1 cellular context compared by ENCODE assay signal in genomic region chr3:33717866-33718594, GRCh38.
TF ChIP-seq lines count a peak whose summit lies in the region.

Gene CLASP2, minus strand, starts transcription at chr3:33718254. Its CDS starts 252 bp downstream, at chr3:33718002.

TF ChIP-seq in K562, 482 proteins besides CTCF, POLR2A, EP300 and RAD21 (continued from another document and continues in another):
- no peak for TF ChIP-seq GTF3C2 (IDR thresholded peaks at IDR 0.05; ENCODE audit: borderline replicate concordance, extremely low read depth, insufficient read length)
- TF ChIP-seq ZBTB11 (CRISPR knock-in tag; IDR thresholded peaks at IDR 0.05) = peak in 1 of 3 experiments; percentile 49; a peak in 1 of 6 replicates
- no peak for TF ChIP-seq TRIM28 (IDR thresholded peaks at IDR 0.05)
- TF ChIP-seq HDGF (IDR thresholded peaks at IDR 0.05) = no peak
- TF ChIP-seq GATAD2B (IDR thresholded peaks at IDR 0.05; ENCODE audit: borderline replicate concordance) = peak; percentile 85
- TF ChIP-seq SMAD3 (CRISPR knock-in tag; conservative IDR thresholded peaks at IDR 0.05) = peak; percentile 66; the same call in 1 of the 2 replicates
- no peak for TF ChIP-seq ESRRB (CRISPR knock-in tag; IDR thresholded peaks at IDR 0.05; ENCODE audit: borderline replicate concordance)
- 0 out of 2 replicates have a peak, but pooled peaks have one; percentile 31 for TF ChIP-seq ZNF79 (CRISPR knock-in tag; IDR thresholded peaks at IDR 0.05; ENCODE audit: low read depth)
- TF ChIP-seq PRPF4 (IDR thresholded peaks at IDR 0.05; ENCODE audit: insufficient read depth, low read depth, low read length, poor library complexity, severe bottlenecking) = no peak
- TF ChIP-seq SPI1 (IDR thresholded peaks at IDR 0.05; ENCODE audit: borderline replicate concordance, low read depth, low read length) = no peak
- no peak for TF ChIP-seq CBX5 (IDR thresholded peaks at IDR 0.05; ENCODE audit: borderline replicate concordance, low read depth)
- TF ChIP-seq MXD1 (CRISPR knock-in tag; IDR thresholded peaks at IDR 0.05; ENCODE audit: borderline replicate concordance, poor library complexity, severe bottlenecking) = no peak
- TF ChIP-seq KAT7 (CRISPR knock-in tag; IDR thresholded peaks at IDR 0.05; ENCODE audit: borderline replicate concordance) = peak; percentile 23
- TF ChIP-seq PYGO2 (tag; IDR thresholded peaks at IDR 0.05) = no peak
- TF ChIP-seq RBM34 (IDR thresholded peaks at IDR 0.05; ENCODE audit: borderline replicate concordance, insufficient read depth, low read length) = 0 out of 2 replicates have a peak, but pooled peaks have one; percentile 26
- no peak for TF ChIP-seq KLF16 (IDR thresholded peaks at IDR 0.05)
- no peak for TF ChIP-seq SNAPC5 (CRISPR knock-in tag; IDR thresholded peaks at IDR 0.05)
- peak; percentile 71; the same call in 1 of the 2 replicates for TF ChIP-seq ZNF212 (CRISPR knock-in tag; IDR thresholded peaks at IDR 0.05)
- peak; percentile 44; the same call in 1 of the 2 replicates for TF ChIP-seq SOX6 (IDR thresholded peaks at IDR 0.05)
- peak; percentile 94 for TF ChIP-seq CXXC5 (CRISPR knock-in tag; IDR thresholded peaks at IDR 0.05)
- peak; percentile 32; the same call in 1 of the 2 replicates for TF ChIP-seq NR4A1 (CRISPR knock-in tag; IDR thresholded peaks at IDR 0.05)
- TF ChIP-seq NR4A1 (tag; IDR thresholded peaks at IDR 0.05) = peak; percentile 89; the same call in 1 of the 2 replicates
- no peak for TF ChIP-seq BMI1 (IDR thresholded peaks at IDR 0.05; ENCODE audit: low read length)
- no peak for TF ChIP-seq SMARCA5 (IDR thresholded peaks at IDR 0.05)
- TF ChIP-seq NFIC (IDR thresholded peaks at IDR 0.05) = peak; percentile 72
- no peak for TF ChIP-seq CBFB (CRISPR knock-in tag; IDR thresholded peaks at IDR 0.05)
- peak; percentile 70; the same call in 1 of the 2 replicates for TF ChIP-seq REST (CRISPR knock-in tag; IDR thresholded peaks at IDR 0.05; ENCODE audit: low read depth)
- no peak for TF ChIP-seq ZNF583 (CRISPR knock-in tag; IDR thresholded peaks at IDR 0.05)
- TF ChIP-seq ZKSCAN1 (IDR thresholded peaks at IDR 0.05; ENCODE audit: low read depth, low read length) = no peak; the same call in 1 of the 2 replicates
- peak; percentile 18; the same call in 1 of the 2 replicates for TF ChIP-seq FOSL1 (tag; conservative IDR thresholded peaks at IDR 0.05)
- no peak for TF ChIP-seq ZMIZ1 (IDR thresholded peaks at IDR 0.05; ENCODE audit: low read depth in 2 of 2, low read length in 2 of 2)
- no peak for TF ChIP-seq ZNF253 (CRISPR knock-in tag; conservative IDR thresholded peaks at IDR 0.05)
- TF ChIP-seq SMARCA4 (IDR thresholded peaks at IDR 0.05) = no peak
- TF ChIP-seq ZNF311 (CRISPR knock-in tag; IDR thresholded peaks at IDR 0.05) = peak; percentile 56; the same call in 1 of the 2 replicates
- peak; percentile 68; the same call in 1 of the 2 replicates for TF ChIP-seq CREB3L1 (IDR thresholded peaks at IDR 0.05; ENCODE audit: borderline replicate concordance, low read depth)
- peak; percentile 95 for TF ChIP-seq ZNF511 (CRISPR knock-in tag; IDR thresholded peaks at IDR 0.05)
- peak; percentile 93 for TF ChIP-seq ARID4B (CRISPR knock-in tag; IDR thresholded peaks at IDR 0.05)
